11 cellular contexts compared by ENCODE assay signal in genomic region chr9:4371108-4371507, GRCh38.
DNase-seq lines count a peak whose midpoint lies in the region; ATAC-seq and TF ChIP-seq lines count a peak whose summit lies in the region.
"Had no signal": no experiment of that assay in that cellular context is flagged by ENCODE, and none has a peak within 500 bp of the region (broad histone marks: within the 10 kb centered on the region; RNA-seq: fewer than 3 reads in every experiment).

No MANE protein-coding gene starts in this region.

- H3K27ac Mint-ChIP-seq in neural progenitor cell, result peak overlapping the region; percentile 1

- H3K9me3 ChIP-seq in RWPE2 (ENCODE audit: severe bottlenecking) (no peaks in the 10 kb centered on the region), neural progenitor cell (ENCODE audit: low read depth) (no peaks in the 10 kb centered on the region)
- H3K9me3 ChIP-seq: psoas muscle had no signal

- peaks cover 5% of the 10 kb centered on the region for H3K27me3 Mint-ChIP-seq in neural progenitor cell (ENCODE audit: insufficient read depth, low read depth)

- no peak overlapping the region for H3K4me2 ChIP-seq in neural progenitor cell

- no peak overlapping the region for H3K27ac ChIP-seq in RWPE2 (ENCODE audit: poor library complexity, severe bottlenecking)
- H3K27ac ChIP-seq in neural progenitor cell, result no peak overlapping the region
- H3K27ac ChIP-seq: psoas muscle had no signal

- no peaks in the 10 kb centered on the region for H4K20me1 ChIP-seq in neural progenitor cell (ENCODE audit: low read depth)

- H3K4me1 Mint-ChIP-seq in neural progenitor cell, result peaks cover 4% of the 10 kb centered on the region

- H3F3A ChIP-seq in neural progenitor cell (ENCODE audit: low read depth), result no peaks in the 10 kb centered on the region

- no peak overlapping the region for H2AFZ ChIP-seq in neural progenitor cell (replicated peaks)

- peaks cover 5% of the 10 kb centered on the region for H3K4me1 ChIP-seq in RWPE2 (ENCODE audit: insufficient read depth, poor library complexity, severe bottlenecking)
- H3K4me1 ChIP-seq in neural progenitor cell, result no peaks in the 10 kb centered on the region
- H3K4me1 ChIP-seq: psoas muscle had no signal

- H3K79me2 ChIP-seq in neural progenitor cell (ENCODE audit: low read depth), result no peaks in the 10 kb centered on the region

- DNase-seq in EL (peak; percentile 92), RWPE2 (ENCODE audit: low spot score) (peak; percentile 68), neural progenitor cell (ENCODE audit: low spot score) (peak; percentile 3), midbrain (lab: John Stamatoyannopoulos, UW) (no peak), foreskin melanocyte (no peak), activated gamma-delta T cell treated with Interleukin-2 at 50 U/mL for 16 hours (no peak)
- DNase-seq: left ventricle myocardium superior, NCI-H526 treated with DMSO at 0.1 percent for 48 hours, psoas muscle had no signal

- ATAC-seq in RWPE2 (ENCODE audit: low read depth) (peak; percentile 97), esophagus mucosa (peak; percentile 76), HG03378 (IDR thresholded peaks at IDR 0.05; ENCODE audit: unreplicated experiment) (no peak)
- ATAC-seq: left ventricle myocardium superior had no signal

- no peaks in the 10 kb centered on the region for H3K36me3 ChIP-seq in RWPE2 (ENCODE audit: low read depth)
- H3K36me3 ChIP-seq in neural progenitor cell, result no peaks in the 10 kb centered on the region

- H3K27me3 ChIP-seq in RWPE2 (ENCODE audit: insufficient read depth, poor library complexity, severe bottlenecking), result no peaks in the 10 kb centered on the region
- no peaks in the 10 kb centered on the region for H3K27me3 ChIP-seq in neural progenitor cell

- peaks cover 2% of the 10 kb centered on the region for H3K9me3 Mint-ChIP-seq in neural progenitor cell

- H3K4me3 ChIP-seq in RWPE2 (ENCODE audit: severe bottlenecking), result no peak overlapping the region
- H3K4me3 ChIP-seq in neural progenitor cell, result no peak overlapping the region
- H3K4me3 ChIP-seq: psoas muscle had no signal

- H3K9ac ChIP-seq in neural progenitor cell, result no peak overlapping the region

- TF ChIP-seq CTCF in RWPE2 (IDR thresholded peaks at IDR 0.05; ENCODE audit: poor library complexity, severe bottlenecking), result no peak
- no peak for TF ChIP-seq CTCF in neural progenitor cell (IDR thresholded peaks at IDR 0.05)

- no peak overlapping the region for H3K4me3 Mint-ChIP-seq in neural progenitor cell

- no peaks in the 10 kb centered on the region for H3K36me3 Mint-ChIP-seq in neural progenitor cell

Comparison
In these comparisons a context has a peak if more than half of its experiments do, and no peak if none do; other contexts are left out.
1. DNase-seq: peak in EL (single experiment), RWPE2 (single experiment) and neural progenitor cell (single experiment); none in midbrain (single experiment), foreskin melanocyte (single experiment) and activated gamma-delta T cell treated with Interleukin-2 at 50 U/mL for 16 hours (single experiment).